Comparison of ENCODE assay signal across 21 cellular contexts in the genomic region with DNA sequence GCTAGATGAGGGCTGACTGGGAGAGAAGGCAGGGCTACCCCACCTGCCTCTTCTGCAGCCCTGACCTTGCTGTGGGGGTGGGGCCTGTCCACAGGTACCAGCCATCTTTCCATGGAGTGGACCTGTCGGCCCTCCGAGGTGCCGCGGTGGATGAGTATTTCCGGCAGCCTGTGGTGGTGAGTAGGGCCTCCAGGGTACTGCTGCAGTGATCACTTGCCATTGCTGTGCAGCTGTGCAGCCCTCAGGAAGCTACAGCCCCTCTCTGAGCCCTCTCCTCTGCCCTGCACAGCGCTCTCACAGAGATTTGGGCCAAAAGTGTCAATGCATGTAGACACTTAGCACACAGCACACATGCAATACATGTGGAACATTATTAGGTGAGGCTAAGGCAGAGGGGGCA.
"Had no signal": no experiment of that assay in that cellular context is flagged by ENCODE, and none has a peak within 500 bp of the region (broad histone marks: within the 10 kb centered on the region; RNA-seq: fewer than 3 reads in every experiment).

No MANE protein-coding gene starts in this region.

- DNase-seq: Karpas-422, KG1, MG63, NCI-H1092, NCI-H1105 treated with DMSO at 0.1 percent for 48 hours, NCI-H1436, NCI-H187, NCI-H2029, NCI-H2081 treated with DMSO at 0.1 percent for 48 hours, NCI-H2171, NCI-H226, NCI-H446, NCI-H510A, NCI-H524 treated with DMSO at 0.1 percent for 48 hours, NCI-H69, NCI-H774, RPMI8226, SHP77, SK-N-SH, T-helper 1 cell had no signal

- H3K27me3 ChIP-seq: MG63 had no signal

- H3K9ac ChIP-seq: SK-N-SH had no signal

- H3K9me3 ChIP-seq: MG63, SK-N-SH had no signal

- FAIRE-seq: RCC 7860 had no signal

- H3K4me3 ChIP-seq: MG63 had no signal
